8 cellular contexts compared by ENCODE assay signal in genomic region chr1:21289127-21289526, GRCh38. TPM values are rescaled to one million over a fixed set of nuclear protein-coding genes. Genes with fewer than 3 reads are reported as not detected.
DNase-seq lines count a peak whose midpoint lies in the region; TF ChIP-seq lines count a peak whose summit lies in the region.

No MANE protein-coding gene starts in this region.

- DNase-seq in fibroblast of the aortic adventitia (ENCODE audit: low read depth) (no peak), sigmoid colon (no peak), dermis blood vessel endothelial cell (no peak), NCI-H774 (lab: John Stamatoyannopoulos, UW) (no peak), erythroblast (lab: John Stamatoyannopoulos, UW) (no peak), superior temporal gyrus (ENCODE audit: extremely low spot score) (no peak)

- no peak for TF ChIP-seq EP300 in sigmoid colon (IDR thresholded peaks at IDR 0.05)

- intact Hi-C loops in sigmoid colon (cut with DNase I): no loop called here

- H3K36me3 ChIP-seq in ES-I3 (ENCODE audit: insufficient read depth, low read length) (no peaks in the 10 kb centered on the region), sigmoid colon (no peaks in the 10 kb centered on the region)

- WGBS in sigmoid colon, 2 donors: 77 to 83% methylated on average over 8 of the region's 8 CpGs

- H3K4me1 ChIP-seq in ES-I3 (ENCODE audit: insufficient read depth, low read length): peaks cover 17% of the 10 kb centered on the region
- H3K4me1 ChIP-seq in sigmoid colon: peaks cover 0 to 52% (median 47%) of the 10 kb centered on the region in 4 donors

- TF ChIP-seq CTCF in VCaP (conservative IDR thresholded peaks at IDR 0.05) (no peak), fibroblast of the aortic adventitia (IDR thresholded peaks at IDR 0.05; ENCODE audit: insufficient read depth, low read length) (no peak), sigmoid colon (IDR thresholded peaks at IDR 0.05) (no peak)

- H3K4me3 ChIP-seq in fibroblast of the aortic adventitia (ENCODE audit: low read depth, low read length): peak overlapping the region; percentile 82
- peak overlapping the region; percentile 42 to 60 (median 52) for H3K4me3 ChIP-seq in sigmoid colon

- H3K9ac ChIP-seq in ES-I3 (ENCODE audit: low read depth, low read length): peak overlapping the region; percentile 55

- H3K9me3 ChIP-seq in ES-I3 (ENCODE audit: control insufficient read depth, insufficient read depth, low read length): no peaks in the 10 kb centered on the region
- no peaks in the 10 kb centered on the region for H3K9me3 ChIP-seq in sigmoid colon

- no peaks in the 10 kb centered on the region for H3K27me3 ChIP-seq in sigmoid colon

- peak overlapping the region; percentile 75; the same call in 1 of the 2 replicates for H3K27ac ChIP-seq in VCaP
- peak overlapping the region; percentile 40 to 68 (median 60) for H3K27ac ChIP-seq in sigmoid colon

- TF ChIP-seq POLR2A in sigmoid colon (IDR thresholded peaks at IDR 0.05) (no peak), erythroblast (IDR thresholded peaks at IDR 0.05; ENCODE audit: low read length) (no peak)

RNA-seq across cellular contexts. Expression of gene ECE1, which starts 1.1 kb away (rescaled TPM):
- 30.7 and 90.4 TPM in 2 replicates for total RNA-seq in fibroblast of the aortic adventitia (ENCODE audit: low replicate concordance)
- total RNA-seq in sigmoid colon: 100 to 1,000 TPM in 1 of 4 donors, 10 to 100 TPM in 3; 62.9 to 112 (median 80.8) TPM
- 10 to 100 TPM; 10.2 to 73.8 (median 13.6) TPM for polyA plus RNA-seq in sigmoid colon
- 223 and 442 TPM in 2 replicates for total RNA-seq in dermis blood vessel endothelial cell
